ENCODE assay signal across 8 cellular contexts in genomic region chr1:19455353-19455752, GRCh38. TPM values are rescaled to one million over a fixed set of nuclear protein-coding genes. Genes with fewer than 3 reads are reported as not detected.
DNase-seq lines count a peak whose midpoint lies in the region; ATAC-seq and TF ChIP-seq lines count a peak whose summit lies in the region.

No MANE protein-coding gene starts in this region.

- H3K27ac ChIP-seq in left ventricle myocardium inferior (replicated peaks) (peak overlapping the region; percentile 82), caudate nucleus (ENCODE audit: low read depth, low read length) (peak overlapping the region; percentile 36), uterus (peak overlapping the region; percentile 24 to 86)

- peaks cover 3% of the 10 kb centered on the region for H3K27me3 Mint-ChIP-seq in nephron progenitor cell (ENCODE audit: low read depth, poor library complexity)
- no peaks in the 10 kb centered on the region for H3K27me3 Mint-ChIP-seq in progenitor cell of endocrine pancreas

- H3K4me1 ChIP-seq in left ventricle myocardium inferior (peaks cover 100% of the 10 kb centered on the region), uterus (peaks cover 22 to 28% of the 10 kb centered on the region in 2 donors)

- no peak for TF ChIP-seq POLR2A in uterus (IDR thresholded peaks at IDR 0.05)

- no peaks in the 10 kb centered on the region for H3K27me3 ChIP-seq in left ventricle myocardium inferior (ENCODE audit: low read depth)
- no peaks in the 10 kb centered on the region for H3K27me3 ChIP-seq in uterus

- H3K36me3 ChIP-seq in left ventricle myocardium inferior (no peaks in the 10 kb centered on the region), uterus (no peaks in the 10 kb centered on the region)

- H3K9me3 Mint-ChIP-seq in nephron progenitor cell (no peaks in the 10 kb centered on the region), progenitor cell of endocrine pancreas (ENCODE audit: low read depth) (no peaks in the 10 kb centered on the region)

- ATAC-seq in left cardiac atrium, result no peak

- H3K4me3 Mint-ChIP-seq in nephron progenitor cell (no peak overlapping the region), progenitor cell of endocrine pancreas (ENCODE audit: low read depth) (no peak overlapping the region)

- H3K4me3 ChIP-seq in left ventricle myocardium inferior (no peak overlapping the region), uterus (no peak overlapping the region)

- H3K27ac Mint-ChIP-seq in nephron progenitor cell (peak overlapping the region; percentile 86), progenitor cell of endocrine pancreas (no peak overlapping the region)

- H3K9me3 ChIP-seq in left ventricle myocardium inferior (replicated peaks), result no peaks in the 10 kb centered on the region
- no peaks in the 10 kb centered on the region for H3K9me3 ChIP-seq in uterus

- peaks cover 87% of the 10 kb centered on the region for H3K4me1 Mint-ChIP-seq in nephron progenitor cell
- peaks cover 9% of the 10 kb centered on the region for H3K4me1 Mint-ChIP-seq in progenitor cell of endocrine pancreas (ENCODE audit: low read depth)

- peaks cover 7% of the 10 kb centered on the region for H3K36me3 Mint-ChIP-seq in nephron progenitor cell (ENCODE audit: low read depth)
- peaks cover 2% of the 10 kb centered on the region for H3K36me3 Mint-ChIP-seq in progenitor cell of endocrine pancreas (ENCODE audit: insufficient read depth)

- TF ChIP-seq CTCF in left ventricle myocardium inferior (IDR thresholded peaks at IDR 0.05; ENCODE audit: borderline replicate concordance), result no peak
- no peak for TF ChIP-seq CTCF in nephron progenitor cell (IDR thresholded peaks at IDR 0.05)
- TF ChIP-seq CTCF in uterus (IDR thresholded peaks at IDR 0.05), result no peak
- TF ChIP-seq CTCF in progenitor cell of endocrine pancreas (IDR thresholded peaks at IDR 0.05; ENCODE audit: unreplicated experiment), result no peak

- no peak for DNase-seq in left ventricle myocardium inferior
- DNase-seq in left cardiac atrium, result no peak
- DNase-seq in caudate nucleus (lab: John Stamatoyannopoulos, UW), result no peak
- no peak for DNase-seq in nephron progenitor cell
- no peak for DNase-seq in uterus
- no peak for DNase-seq in OCI-M2 (lab: John Stamatoyannopoulos, UW; ENCODE audit: unreplicated experiment)
- DNase-seq in progenitor cell of endocrine pancreas (ENCODE audit: low spot score, unreplicated experiment), result no peak
- no peak for DNase-seq in NCI-H2107 (lab: John Stamatoyannopoulos, UW)

- intact Hi-C loops in left ventricle myocardium inferior (cut with micrococcal nuclease) (no loop called here), left cardiac atrium (cut with DNase I) (no loop called here), uterus (cut with DNase I; ENCODE audit: low total_unique reads) (no loop called here)

RNA-seq across cellular contexts. Expression of gene CAPZB, which starts 30.0 kb away (rescaled TPM):
- 217 TPM for total RNA-seq in left ventricle myocardium inferior
- total RNA-seq in left cardiac atrium, result 100 to 1,000 TPM; 227 to 254 TPM
- 100 to 1,000 TPM in 3 of 4 donors, 10 to 100 TPM in 1; 94.4 to 281 (median 141) TPM for total RNA-seq in uterus
- 189 and 211 TPM in 2 replicates for total RNA-seq in progenitor cell of endocrine pancreas
